Comparison of ENCODE assay signal across 1 cellular context in the genomic region with DNA sequence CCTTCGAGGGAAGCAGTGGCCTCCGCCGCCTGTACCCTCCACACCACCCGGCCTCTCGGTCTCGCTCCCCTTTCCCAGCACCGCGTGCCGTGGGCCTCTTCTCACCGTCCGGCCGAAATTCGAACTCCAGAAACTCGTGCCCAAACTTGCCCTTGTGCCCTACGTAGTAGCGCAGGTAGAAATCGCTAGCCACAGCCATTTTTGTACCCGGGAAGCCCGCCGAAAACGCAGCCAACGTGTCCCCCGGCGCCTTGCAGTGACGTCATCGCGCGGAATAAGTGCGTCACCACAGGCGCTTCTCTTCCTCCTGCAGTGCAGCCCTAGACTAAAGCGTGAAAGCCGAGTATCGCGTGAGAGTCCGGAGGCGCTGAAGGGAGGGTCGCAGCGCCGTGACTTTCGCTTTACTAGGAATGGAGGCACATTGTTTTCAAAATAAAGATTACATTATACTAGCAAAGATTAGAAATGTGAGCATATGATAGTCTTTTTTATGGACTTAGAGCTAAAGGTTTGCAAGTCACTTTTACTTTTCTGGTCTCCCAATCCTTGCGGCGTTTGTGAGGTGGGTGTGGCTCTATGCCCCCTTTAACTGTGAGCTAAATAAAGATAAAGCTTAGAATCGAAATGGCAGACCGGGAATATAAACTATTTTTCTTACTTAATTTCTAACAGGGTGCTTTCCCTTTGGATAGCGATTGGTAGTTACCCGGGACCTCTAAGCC.
TF ChIP-seq lines count a peak whose summit lies in the region.

Gene MAGOHB, minus strand, starts transcription at position 276 of the 722 bp plus-strand sequence. Its CDS starts 77 bp downstream, at position 199.

TF ChIP-seq in HepG2, 621 proteins besides CTCF, POLR2A, EP300 and RAD21 (continued from another document and continues in another):
- peak; percentile 81 for TF ChIP-seq RNF2 (conservative IDR thresholded peaks at IDR 0.05; ENCODE audit: low read depth)
- TF ChIP-seq SIN3B (IDR thresholded peaks at IDR 0.05; ENCODE audit: low read length), result peak; percentile 94
- TF ChIP-seq PCBP1 (IDR thresholded peaks at IDR 0.05; ENCODE audit: borderline replicate concordance, low read depth, low read length), result no peak
- TF ChIP-seq, protein P1, sequence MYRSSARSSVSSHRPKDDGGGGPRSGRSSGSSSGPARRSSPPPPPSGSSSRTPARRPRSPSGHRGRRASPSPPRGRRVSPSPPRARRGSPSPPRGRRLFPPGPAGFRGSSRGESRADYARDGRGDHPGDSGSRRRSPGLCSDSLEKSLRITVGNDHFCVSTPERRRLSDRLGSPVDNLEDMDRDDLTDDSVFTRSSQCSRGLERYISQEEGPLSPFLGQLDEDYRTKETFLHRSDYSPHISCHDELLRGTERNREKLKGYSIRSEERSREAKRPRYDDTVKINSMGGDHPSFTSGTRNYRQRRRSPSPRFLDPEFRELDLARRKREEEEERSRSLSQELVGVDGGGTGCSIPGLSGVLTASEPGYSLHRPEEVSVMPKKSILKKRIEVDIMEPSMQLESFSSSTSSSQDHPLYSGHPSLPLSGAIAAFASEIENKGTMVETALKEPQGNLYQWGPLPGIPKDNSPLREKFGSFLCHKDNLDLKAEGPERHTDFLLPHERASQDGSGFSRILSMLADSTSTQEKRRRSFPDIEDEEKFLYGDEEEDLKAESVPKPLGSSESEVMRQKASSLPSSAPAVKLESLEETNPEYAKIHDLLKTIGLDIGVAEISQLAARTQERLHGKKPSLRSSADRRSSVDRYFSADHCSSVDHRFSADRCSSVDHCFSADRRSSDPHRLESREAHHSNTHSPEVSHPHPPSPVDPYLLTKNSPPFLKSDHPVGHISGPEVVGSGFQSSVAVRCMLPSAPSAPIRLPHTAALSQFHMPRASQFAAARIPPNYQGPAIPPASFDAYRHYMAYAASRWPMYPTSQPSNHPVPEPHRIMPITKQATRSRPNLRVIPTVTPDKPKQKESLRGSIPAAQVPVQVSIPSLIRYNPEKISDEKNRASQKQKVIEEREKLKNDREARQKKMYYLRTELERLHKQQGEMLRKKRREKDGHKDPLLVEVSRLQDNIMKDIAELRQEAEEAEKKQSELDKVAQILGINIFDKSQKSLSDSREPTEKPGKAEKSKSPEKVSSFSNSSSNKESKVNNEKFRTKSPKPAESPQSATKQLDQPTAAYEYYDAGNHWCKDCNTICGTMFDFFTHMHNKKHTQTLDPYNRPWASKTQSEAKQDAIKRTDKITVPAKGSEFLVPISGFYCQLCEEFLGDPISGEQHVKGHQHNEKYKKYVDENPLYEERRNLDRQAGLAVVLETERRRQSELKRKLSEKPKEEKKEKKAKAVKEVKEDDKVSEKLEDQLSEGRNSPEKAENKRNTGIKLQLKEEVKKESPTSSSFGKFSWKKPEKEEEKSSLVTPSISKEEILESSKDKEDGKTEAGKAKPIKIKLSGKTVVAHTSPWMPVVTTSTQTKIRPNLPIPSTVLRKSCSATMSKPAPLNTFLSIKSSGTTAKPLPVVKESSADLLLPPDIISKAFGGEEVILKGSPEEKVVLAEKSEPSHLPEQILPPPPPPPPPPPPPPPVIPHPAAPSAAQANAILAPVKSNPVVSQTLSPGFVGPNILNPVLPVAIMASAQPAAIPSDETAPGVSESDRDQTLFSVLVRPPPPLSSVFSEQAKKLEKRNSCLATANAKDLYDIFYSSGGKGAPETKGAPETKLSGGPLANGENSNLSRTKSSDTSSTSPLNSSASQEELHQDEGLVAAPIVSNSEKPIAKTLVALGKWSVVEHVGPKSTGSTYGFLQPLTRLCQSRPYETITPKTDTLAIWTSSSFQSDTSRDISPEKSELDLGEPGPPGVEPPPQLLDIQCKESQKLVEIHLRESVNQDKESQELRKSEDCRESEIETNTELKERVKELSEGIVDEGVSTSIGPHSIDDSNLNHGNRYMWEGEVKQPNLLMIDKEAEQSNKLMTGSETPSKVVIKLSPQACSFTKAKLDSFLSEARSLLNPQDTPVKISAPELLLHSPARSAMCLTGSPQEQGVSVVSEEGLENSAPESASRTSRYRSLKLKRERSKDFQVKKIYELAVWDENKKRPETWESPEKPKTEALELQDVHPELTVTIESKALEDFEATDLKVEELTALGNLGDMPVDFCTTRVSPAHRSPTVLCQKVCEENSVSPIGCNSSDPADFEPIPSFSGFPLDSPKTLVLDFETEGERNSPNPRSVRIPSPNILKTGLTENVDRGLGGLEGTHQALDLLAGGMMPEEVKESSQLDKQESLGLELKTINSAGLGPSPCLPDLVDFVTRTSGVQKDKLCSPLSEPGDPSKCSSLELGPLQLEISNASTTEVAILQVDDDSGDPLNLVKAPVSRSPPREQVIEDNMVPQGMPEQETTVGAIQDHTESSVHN (CRISPR knock-in tag; IDR thresholded peaks at IDR 0.05), result 0 out of 2 replicates have a peak, but pooled peaks have one; percentile 51
- TF ChIP-seq ZNF777 (CRISPR knock-in tag; IDR thresholded peaks at IDR 0.05), result 0 out of 2 replicates have a peak, but pooled peaks have one; percentile 26
- TF ChIP-seq ATF1 (CRISPR knock-in tag; IDR thresholded peaks at IDR 0.05), result peak; percentile 100
- TF ChIP-seq, protein P2, sequence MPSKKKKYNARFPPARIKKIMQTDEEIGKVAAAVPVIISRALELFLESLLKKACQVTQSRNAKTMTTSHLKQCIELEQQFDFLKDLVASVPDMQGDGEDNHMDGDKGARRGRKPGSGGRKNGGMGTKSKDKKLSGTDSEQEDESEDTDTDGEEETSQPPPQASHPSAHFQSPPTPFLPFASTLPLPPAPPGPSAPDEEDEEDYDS (CRISPR knock-in tag; IDR thresholded peaks at IDR 0.05), result peak; percentile 88
- peak; percentile 72 for TF ChIP-seq SRF (IDR thresholded peaks at IDR 0.05; ENCODE audit: low read depth, low read length)
- no peak for TF ChIP-seq ZNF256 (CRISPR knock-in tag; conservative IDR thresholded peaks at IDR 0.05)
- no peak for TF ChIP-seq STAG1 (CRISPR knock-in tag; IDR thresholded peaks at IDR 0.05)
- TF ChIP-seq MXD4 (CRISPR knock-in tag; IDR thresholded peaks at IDR 0.05), result peak; percentile 95
- peak; percentile 74; the same call in 1 of the 2 replicates for TF ChIP-seq ZFP90 (CRISPR knock-in tag; IDR thresholded peaks at IDR 0.05; ENCODE audit: borderline replicate concordance)
- no peak for TF ChIP-seq MTF2 (CRISPR knock-in tag; IDR thresholded peaks at IDR 0.05; ENCODE audit: borderline replicate concordance)
- TF ChIP-seq ZNF143 (CRISPR knock-in tag; IDR thresholded peaks at IDR 0.05), result peak; percentile 36; the same call in 1 of the 2 replicates
- peak; percentile 64 for TF ChIP-seq AGO1 (IDR thresholded peaks at IDR 0.05; ENCODE audit: low read depth, low read length, poor library complexity, severe bottlenecking)
- TF ChIP-seq RXRB (CRISPR knock-in tag; IDR thresholded peaks at IDR 0.05; ENCODE audit: borderline replicate concordance), result peak; percentile 64; the same call in 1 of the 2 replicates
- TF ChIP-seq RFXAP (CRISPR knock-in tag; IDR thresholded peaks at IDR 0.05; ENCODE audit: borderline replicate concordance), result peak; percentile 73; the same call in 1 of the 2 replicates
- TF ChIP-seq SMARCE1 (IDR thresholded peaks at IDR 0.05; ENCODE audit: borderline replicate concordance), result no peak
- TF ChIP-seq KAT8 (CRISPR knock-in tag; IDR thresholded peaks at IDR 0.05), result peak; percentile 99
- peak; percentile 70 for TF ChIP-seq U2AF1 (optimal IDR thresholded peaks at IDR 0.05; ENCODE audit: low read depth, low read length)
- peak; percentile 77 for TF ChIP-seq GATAD2A (CRISPR knock-in tag; IDR thresholded peaks at IDR 0.05)
- peak; percentile 84 for TF ChIP-seq ZNF598 (CRISPR knock-in tag; IDR thresholded peaks at IDR 0.05; ENCODE audit: borderline replicate concordance)
- TF ChIP-seq, protein P3, sequence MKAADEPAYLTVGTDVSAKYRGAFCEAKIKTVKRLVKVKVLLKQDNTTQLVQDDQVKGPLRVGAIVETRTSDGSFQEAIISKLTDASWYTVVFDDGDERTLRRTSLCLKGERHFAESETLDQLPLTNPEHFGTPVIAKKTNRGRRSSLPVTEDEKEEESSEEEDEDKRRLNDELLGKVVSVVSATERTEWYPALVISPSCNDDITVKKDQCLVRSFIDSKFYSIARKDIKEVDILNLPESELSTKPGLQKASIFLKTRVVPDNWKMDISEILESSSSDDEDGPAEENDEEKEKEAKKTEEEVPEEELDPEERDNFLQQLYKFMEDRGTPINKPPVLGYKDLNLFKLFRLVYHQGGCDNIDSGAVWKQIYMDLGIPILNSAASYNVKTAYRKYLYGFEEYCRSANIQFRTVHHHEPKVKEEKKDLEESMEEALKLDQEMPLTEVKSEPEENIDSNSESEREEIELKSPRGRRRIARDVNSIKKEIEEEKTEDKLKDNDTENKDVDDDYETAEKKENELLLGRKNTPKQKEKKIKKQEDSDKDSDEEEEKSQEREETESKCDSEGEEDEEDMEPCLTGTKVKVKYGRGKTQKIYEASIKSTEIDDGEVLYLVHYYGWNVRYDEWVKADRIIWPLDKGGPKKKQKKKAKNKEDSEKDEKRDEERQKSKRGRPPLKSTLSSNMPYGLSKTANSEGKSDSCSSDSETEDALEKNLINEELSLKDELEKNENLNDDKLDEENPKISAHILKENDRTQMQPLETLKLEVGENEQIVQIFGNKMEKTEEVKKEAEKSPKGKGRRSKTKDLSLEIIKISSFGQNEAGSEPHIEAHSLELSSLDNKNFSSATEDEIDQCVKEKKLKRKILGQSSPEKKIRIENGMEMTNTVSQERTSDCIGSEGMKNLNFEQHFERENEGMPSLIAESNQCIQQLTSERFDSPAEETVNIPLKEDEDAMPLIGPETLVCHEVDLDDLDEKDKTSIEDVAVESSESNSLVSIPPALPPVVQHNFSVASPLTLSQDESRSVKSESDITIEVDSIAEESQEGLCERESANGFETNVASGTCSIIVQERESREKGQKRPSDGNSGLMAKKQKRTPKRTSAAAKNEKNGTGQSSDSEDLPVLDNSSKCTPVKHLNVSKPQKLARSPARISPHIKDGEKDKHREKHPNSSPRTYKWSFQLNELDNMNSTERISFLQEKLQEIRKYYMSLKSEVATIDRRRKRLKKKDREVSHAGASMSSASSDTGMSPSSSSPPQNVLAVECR (CRISPR knock-in tag; IDR thresholded peaks at IDR 0.05; ENCODE audit: borderline replicate concordance), result peak; percentile 91; the same call in 1 of the 2 replicates
- TF ChIP-seq ZZZ3 (CRISPR knock-in tag; IDR thresholded peaks at IDR 0.05; ENCODE audit: borderline replicate concordance), result peak; percentile 91; the same call in 1 of the 2 replicates
- peak; percentile 76 for TF ChIP-seq FOSL2 (CRISPR knock-in tag; IDR thresholded peaks at IDR 0.05)
- TF ChIP-seq, protein P4, sequence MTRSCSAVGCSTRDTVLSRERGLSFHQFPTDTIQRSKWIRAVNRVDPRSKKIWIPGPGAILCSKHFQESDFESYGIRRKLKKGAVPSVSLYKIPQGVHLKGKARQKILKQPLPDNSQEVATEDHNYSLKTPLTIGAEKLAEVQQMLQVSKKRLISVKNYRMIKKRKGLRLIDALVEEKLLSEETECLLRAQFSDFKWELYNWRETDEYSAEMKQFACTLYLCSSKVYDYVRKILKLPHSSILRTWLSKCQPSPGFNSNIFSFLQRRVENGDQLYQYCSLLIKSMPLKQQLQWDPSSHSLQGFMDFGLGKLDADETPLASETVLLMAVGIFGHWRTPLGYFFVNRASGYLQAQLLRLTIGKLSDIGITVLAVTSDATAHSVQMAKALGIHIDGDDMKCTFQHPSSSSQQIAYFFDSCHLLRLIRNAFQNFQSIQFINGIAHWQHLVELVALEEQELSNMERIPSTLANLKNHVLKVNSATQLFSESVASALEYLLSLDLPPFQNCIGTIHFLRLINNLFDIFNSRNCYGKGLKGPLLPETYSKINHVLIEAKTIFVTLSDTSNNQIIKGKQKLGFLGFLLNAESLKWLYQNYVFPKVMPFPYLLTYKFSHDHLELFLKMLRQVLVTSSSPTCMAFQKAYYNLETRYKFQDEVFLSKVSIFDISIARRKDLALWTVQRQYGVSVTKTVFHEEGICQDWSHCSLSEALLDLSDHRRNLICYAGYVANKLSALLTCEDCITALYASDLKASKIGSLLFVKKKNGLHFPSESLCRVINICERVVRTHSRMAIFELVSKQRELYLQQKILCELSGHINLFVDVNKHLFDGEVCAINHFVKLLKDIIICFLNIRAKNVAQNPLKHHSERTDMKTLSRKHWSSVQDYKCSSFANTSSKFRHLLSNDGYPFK (CRISPR knock-in tag; IDR thresholded peaks at IDR 0.05; ENCODE audit: borderline replicate concordance), result peak; percentile 94; the same call in 1 of the 2 replicates
- TF ChIP-seq, protein P5, sequence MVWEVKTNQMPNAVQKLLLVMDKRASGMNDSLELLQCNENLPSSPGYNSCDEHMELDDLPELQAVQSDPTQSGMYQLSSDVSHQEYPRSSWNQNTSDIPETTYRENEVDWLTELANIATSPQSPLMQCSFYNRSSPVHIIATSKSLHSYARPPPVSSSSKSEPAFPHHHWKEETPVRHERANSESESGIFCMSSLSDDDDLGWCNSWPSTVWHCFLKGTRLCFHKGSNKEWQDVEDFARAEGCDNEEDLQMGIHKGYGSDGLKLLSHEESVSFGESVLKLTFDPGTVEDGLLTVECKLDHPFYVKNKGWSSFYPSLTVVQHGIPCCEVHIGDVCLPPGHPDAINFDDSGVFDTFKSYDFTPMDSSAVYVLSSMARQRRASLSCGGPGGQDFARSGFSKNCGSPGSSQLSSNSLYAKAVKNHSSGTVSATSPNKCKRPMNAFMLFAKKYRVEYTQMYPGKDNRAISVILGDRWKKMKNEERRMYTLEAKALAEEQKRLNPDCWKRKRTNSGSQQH (CRISPR knock-in tag; IDR thresholded peaks at IDR 0.05; ENCODE audit: low read depth), result peak; percentile 37; the same call in 1 of the 2 replicates
- no peak for TF ChIP-seq ZNF616 (CRISPR knock-in tag; IDR thresholded peaks at IDR 0.05; ENCODE audit: low read depth)
- no peak for TF ChIP-seq SOX6 (IDR thresholded peaks at IDR 0.05)
- TF ChIP-seq SOX6 (CRISPR knock-in tag; IDR thresholded peaks at IDR 0.05), result peak; percentile 42; the same call in 1 of the 2 replicates
- TF ChIP-seq ETV6 (CRISPR knock-in tag; conservative IDR thresholded peaks at IDR 0.05), result 0 out of 2 replicates have a peak, but pooled peaks have one; percentile 70
- peak; percentile 64; the same call in 1 of the 2 replicates for TF ChIP-seq ZNF747 (CRISPR knock-in tag; IDR thresholded peaks at IDR 0.05; ENCODE audit: borderline replicate concordance)
- peak; percentile 81; the same call in 1 of the 2 replicates for TF ChIP-seq NFRKB (IDR thresholded peaks at IDR 0.05)
- peak; percentile 82 for TF ChIP-seq HIVEP1 (CRISPR knock-in tag; IDR thresholded peaks at IDR 0.05)
- TF ChIP-seq, protein P6, sequence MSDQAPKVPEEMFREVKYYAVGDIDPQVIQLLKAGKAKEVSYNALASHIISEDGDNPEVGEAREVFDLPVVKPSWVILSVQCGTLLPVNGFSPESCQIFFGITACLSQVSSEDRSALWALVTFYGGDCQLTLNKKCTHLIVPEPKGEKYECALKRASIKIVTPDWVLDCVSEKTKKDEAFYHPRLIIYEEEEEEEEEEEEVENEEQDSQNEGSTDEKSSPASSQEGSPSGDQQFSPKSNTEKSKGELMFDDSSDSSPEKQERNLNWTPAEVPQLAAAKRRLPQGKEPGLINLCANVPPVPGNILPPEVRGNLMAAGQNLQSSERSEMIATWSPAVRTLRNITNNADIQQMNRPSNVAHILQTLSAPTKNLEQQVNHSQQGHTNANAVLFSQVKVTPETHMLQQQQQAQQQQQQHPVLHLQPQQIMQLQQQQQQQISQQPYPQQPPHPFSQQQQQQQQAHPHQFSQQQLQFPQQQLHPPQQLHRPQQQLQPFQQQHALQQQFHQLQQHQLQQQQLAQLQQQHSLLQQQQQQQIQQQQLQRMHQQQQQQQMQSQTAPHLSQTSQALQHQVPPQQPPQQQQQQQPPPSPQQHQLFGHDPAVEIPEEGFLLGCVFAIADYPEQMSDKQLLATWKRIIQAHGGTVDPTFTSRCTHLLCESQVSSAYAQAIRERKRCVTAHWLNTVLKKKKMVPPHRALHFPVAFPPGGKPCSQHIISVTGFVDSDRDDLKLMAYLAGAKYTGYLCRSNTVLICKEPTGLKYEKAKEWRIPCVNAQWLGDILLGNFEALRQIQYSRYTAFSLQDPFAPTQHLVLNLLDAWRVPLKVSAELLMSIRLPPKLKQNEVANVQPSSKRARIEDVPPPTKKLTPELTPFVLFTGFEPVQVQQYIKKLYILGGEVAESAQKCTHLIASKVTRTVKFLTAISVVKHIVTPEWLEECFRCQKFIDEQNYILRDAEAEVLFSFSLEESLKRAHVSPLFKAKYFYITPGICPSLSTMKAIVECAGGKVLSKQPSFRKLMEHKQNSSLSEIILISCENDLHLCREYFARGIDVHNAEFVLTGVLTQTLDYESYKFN (CRISPR knock-in tag; conservative IDR thresholded peaks at IDR 0.05), result peak; percentile 51
